18 cellular contexts compared by ENCODE assay signal in genomic region chr1:66286307-66286706, GRCh38.
DNase-seq lines count a peak whose midpoint lies in the region; ATAC-seq and TF ChIP-seq lines count a peak whose summit lies in the region.
"Had no signal": no experiment of that assay in that cellular context is flagged by ENCODE, and none has a peak within 500 bp of the region (broad histone marks: within the 10 kb centered on the region; RNA-seq: fewer than 3 reads in every experiment).

No MANE protein-coding gene starts in this region.

- no peak overlapping the region for H2BK5ac ChIP-seq in IMR-90 (ENCODE audit: low read depth, low read length, poor library complexity, severe bottlenecking)

- H3K9ac ChIP-seq in IMR-90 (ENCODE audit: low read depth, low read length) = no peak overlapping the region
- no peak overlapping the region for H3K9ac ChIP-seq in mammary epithelial cell (ENCODE audit: insufficient read depth, low read length)
- H3K9ac ChIP-seq: BLaER1 had no signal

- no peak overlapping the region for H3K4ac ChIP-seq in IMR-90 (ENCODE audit: low read depth, low read length)

- H3K36me3 Mint-ChIP-seq in activated naive CD4-positive, alpha-beta T cell treated with anti-CD3 and anti-CD28 coated beads, Interleukin-2, amount 50 U/mL, for 24 hours = no peaks in the 10 kb centered on the region
- no peaks in the 10 kb centered on the region for H3K36me3 Mint-ChIP-seq in activated naive CD4-positive, alpha-beta T cell treated with anti-CD3 and anti-CD28 coated beads for 36 hours (ENCODE audit: low read depth)
- H3K36me3 Mint-ChIP-seq in mesothelial cell of epicardium = no peaks in the 10 kb centered on the region

- no peaks in the 10 kb centered on the region for H3K79me1 ChIP-seq in IMR-90 (ENCODE audit: low read depth in 1 of 2, low read length in 2 of 2)

- H3K18ac ChIP-seq in IMR-90 (ENCODE audit: low read depth, low read length) = 0 out of 2 replicates have a peak overlapping the region, but pooled peaks have one; percentile 20

- no peak overlapping the region for H2BK15ac ChIP-seq in IMR-90 (ENCODE audit: low read depth, low read length)

- H3K27ac Mint-ChIP-seq in activated naive CD4-positive, alpha-beta T cell treated with anti-CD3 and anti-CD28 coated beads, Interleukin-2, amount 50 U/mL, for 24 hours = peak overlapping the region; percentile 24
- no peak overlapping the region for H3K27ac Mint-ChIP-seq in activated naive CD4-positive, alpha-beta T cell treated with anti-CD3 and anti-CD28 coated beads for 36 hours
- peak overlapping the region; percentile 54 for H3K27ac Mint-ChIP-seq in mesothelial cell of epicardium

- H4K91ac ChIP-seq in IMR-90 (ENCODE audit: insufficient read depth, low read depth, low read length) = no peak overlapping the region

- ATAC-seq in IMR-90 (ENCODE audit: low read depth) = no peak
- no peak for ATAC-seq in GM18868 (IDR thresholded peaks at IDR 0.05; ENCODE audit: unreplicated experiment)

- H2BK120ac ChIP-seq in IMR-90 (ENCODE audit: low read depth, low read length) = no peak overlapping the region

- no TSS peak for BruUV-seq in IMR-90 (replicated peaks; lab: Mats Ljungman, UMichigan)
- no TSS peak for BruUV-seq in mammary epithelial cell (replicated peaks; lab: Mats Ljungman, UMichigan)

- dilution Hi-C loops in IMR-90 (cut with HindIII; ENCODE audit: low sequenced_read_pairs, unreplicated experiment) (no loop called here), mammary epithelial cell (cut with HindIII; ENCODE audit: low sequenced_read_pairs) (no loop called here)

- H3K4me2 ChIP-seq in IMR-90 (ENCODE audit: low read depth, low read length) = no peak overlapping the region
- H3K4me2 ChIP-seq in mammary epithelial cell (ENCODE audit: insufficient read depth, low read depth, low read length) = no peak overlapping the region
- H3K4me2 ChIP-seq in osteoblast (ENCODE audit: insufficient read depth, low read length) = no peak overlapping the region
- H3K4me2 ChIP-seq: BLaER1, PC-9 had no signal

- H3K4me3 Mint-ChIP-seq in activated naive CD4-positive, alpha-beta T cell treated with anti-CD3 and anti-CD28 coated beads, Interleukin-2, amount 50 U/mL, for 24 hours = no peak overlapping the region
- H3K4me3 Mint-ChIP-seq in activated naive CD4-positive, alpha-beta T cell treated with anti-CD3 and anti-CD28 coated beads for 36 hours = no peak overlapping the region
- no peak overlapping the region for H3K4me3 Mint-ChIP-seq in mesothelial cell of epicardium

- no peak overlapping the region for H4K8ac ChIP-seq in IMR-90 (ENCODE audit: low read depth in 2 of 2, low read length in 2 of 2)

- H3K4me1 ChIP-seq in IMR-90 (ENCODE audit: control insufficient read depth, insufficient read depth, low read length) (peaks cover 6% of the 10 kb centered on the region), mammary epithelial cell (ENCODE audit: insufficient read depth, low read length) (peaks cover 15% of the 10 kb centered on the region), osteoblast (ENCODE audit: insufficient read depth, low read length) (peaks cover 26% of the 10 kb centered on the region)
- H3K4me1 ChIP-seq: BLaER1 had no signal

- H4K20me1 ChIP-seq in IMR-90 (ENCODE audit: insufficient read depth, low read length) = no peaks in the 10 kb centered on the region
- no peaks in the 10 kb centered on the region for H4K20me1 ChIP-seq in mammary epithelial cell (ENCODE audit: insufficient read depth, low read length)
- no peaks in the 10 kb centered on the region for H4K20me1 ChIP-seq in osteoblast (ENCODE audit: insufficient read depth, low read length)
- H4K20me1 ChIP-seq: BLaER1 had no signal

- no peak for DNase-seq in activated naive CD4-positive, alpha-beta T cell treated with anti-CD3 and anti-CD28 coated beads for 36 hours
- DNase-seq in IMR-90 (no peak), mammary epithelial cell (peak; percentile 78), mesothelial cell of epicardium (ENCODE audit: low spot score in 2 of 2, unreplicated experiment in 2 of 2) (no peak), activated gamma-delta T cell treated with Interleukin-2 at 50 U/mL for 16 hours (no peak), osteoblast (ENCODE audit: insufficient read length, low spot score, missing footprints) (no peak)
- DNase-seq: DMS 273 treated with DMSO at 0.1 percent for 48 hours, KG1, NCI-H1092, NCI-H146, NCI-H2081, NCI-H510A, NCI-H774, PC-9 had no signal

- H2BK20ac ChIP-seq in IMR-90 (ENCODE audit: low read depth, low read length) = no peak overlapping the region

- H2AFZ ChIP-seq in IMR-90 (replicated peaks; ENCODE audit: low read length, poor library complexity) (no peak overlapping the region), mammary epithelial cell (ENCODE audit: low read depth, low read length) (no peak overlapping the region), osteoblast (ENCODE audit: low read length) (no peak overlapping the region)
- H2AFZ ChIP-seq: PC-9 had no signal

- intact Hi-C loops in activated naive CD4-positive, alpha-beta T cell treated with anti-CD3 and anti-CD28 coated beads for 36 hours (cut with micrococcal nuclease) = loop anchor here (10.0 kb wide), 4 partner anchors 648 to 1398 kb away; partner anchors contain the start of genes GADD45A and JAK1
- intact Hi-C loops in IMR-90 (cut with micrococcal nuclease) (no loop called here), mammary epithelial cell (cut with micrococcal nuclease) (no loop called here)

- CTCF ChIA-PET in activated naive CD4-positive, alpha-beta T cell treated with anti-CD3 and anti-CD28 coated beads for 36 hours (lab: Charles Lee) = interaction anchor here (0.9 to 2.2 kb wide), 2 partner anchors 16 to 30 kb away, joined by 3 to 4 read pairs; no protein-coding TSS in a partner anchor
- CTCF ChIA-PET in IMR-90 (lab: Yijun Ruan, JAX) (no interaction called here), mammary epithelial cell (lab: Charles Lee; ENCODE audit: low non-redundant PET) (no interaction called here)

- H3K9me3 ChIP-seq in IMR-90 (ENCODE audit: control insufficient read depth, insufficient read depth, low read length) (no peaks in the 10 kb centered on the region), mammary epithelial cell (replicated peaks; ENCODE audit: insufficient read depth, low read length) (no peaks in the 10 kb centered on the region), osteoblast (ENCODE audit: low read depth, low read length) (no peaks in the 10 kb centered on the region)
- H3K9me3 ChIP-seq: BLaER1, HAP-1 had no signal

- no peaks in the 10 kb centered on the region for H3K36me3 ChIP-seq in IMR-90 (ENCODE audit: control insufficient read depth, insufficient read depth, low read length)
- no peaks in the 10 kb centered on the region for H3K36me3 ChIP-seq in mammary epithelial cell (ENCODE audit: insufficient read depth, low read length)
- no peaks in the 10 kb centered on the region for H3K36me3 ChIP-seq in osteoblast (ENCODE audit: insufficient read depth, low read length)
- H3K36me3 ChIP-seq: BLaER1, HAP-1 had no signal

- H3K9me1 ChIP-seq in IMR-90 (ENCODE audit: insufficient read depth, low read length) = peaks cover 2% of the 10 kb centered on the region

- H3K27me3 ChIP-seq in IMR-90 (ENCODE audit: control insufficient read depth, insufficient read depth, low read length) (no peaks in the 10 kb centered on the region), mammary epithelial cell (ENCODE audit: insufficient read depth, low read length) (no peaks in the 10 kb centered on the region), osteoblast (ENCODE audit: insufficient read depth, low read length) (no peaks in the 10 kb centered on the region)
- H3K27me3 ChIP-seq: BLaER1 had no signal

- TF ChIP-seq CTCF in IMR-90 (conservative IDR thresholded peaks at IDR 0.05; ENCODE audit: low read depth, low read length) (no peak), mammary epithelial cell (conservative IDR thresholded peaks at IDR 0.05 in 1 of 2, IDR thresholded peaks at IDR 0.05 in 1 of 2; ENCODE audit: extremely low read depth in 1 of 2, insufficient read depth in 1 of 2, low read depth in 1 of 2, low read length in 2 of 2) (no peak), mesothelial cell of epicardium (IDR thresholded peaks at IDR 0.05; ENCODE audit: unreplicated experiment) (no peak), osteoblast (IDR thresholded peaks at IDR 0.05; ENCODE audit: extremely low read depth, low read depth, low read length) (no peak)

- H3K14ac ChIP-seq in IMR-90 (replicated peaks; ENCODE audit: low read depth, low read length) = no peak overlapping the region

- H3K56ac ChIP-seq in IMR-90 (ENCODE audit: extremely low read depth, insufficient read depth, low read length) = no peak overlapping the region

- H3K79me2 ChIP-seq in mammary epithelial cell (ENCODE audit: insufficient read depth, low read length) (no peaks in the 10 kb centered on the region), osteoblast (ENCODE audit: insufficient read depth, low read length) (no peaks in the 10 kb centered on the region)

- H3K4me1 Mint-ChIP-seq in activated naive CD4-positive, alpha-beta T cell treated with anti-CD3 and anti-CD28 coated beads, Interleukin-2, amount 50 U/mL, for 24 hours = peaks cover 88% of the 10 kb centered on the region
- peaks cover 77% of the 10 kb centered on the region for H3K4me1 Mint-ChIP-seq in activated naive CD4-positive, alpha-beta T cell treated with anti-CD3 and anti-CD28 coated beads for 36 hours (ENCODE audit: low read depth)
- peaks cover 50% of the 10 kb centered on the region for H3K4me1 Mint-ChIP-seq in mesothelial cell of epicardium

- H3K4me3 ChIP-seq in IMR-90 (ENCODE audit: insufficient read depth, low read depth, low read length) (no peak overlapping the region), mammary epithelial cell (replicated peaks in 1 of 3; ENCODE audit: insufficient read depth in 1 of 3, low read depth in 2 of 3, low read length in 3 of 3) (no peak overlapping the region), osteoblast (ENCODE audit: insufficient read depth, low read length) (no peak overlapping the region)
- H3K4me3 ChIP-seq: BLaER1, HAP-1, PC-9 had no signal

- no peak for TF ChIP-seq RAD21 in IMR-90 (IDR thresholded peaks at IDR 0.05; ENCODE audit: low read length)

- H2AK9ac ChIP-seq in IMR-90 (replicated peaks; ENCODE audit: low read depth, low read length, poor library complexity) = no peak overlapping the region

- POLR2A ChIA-PET in IMR-90 (lab: Charles Lee; ENCODE audit: unreplicated experiment) = no interaction called here

- no peak overlapping the region for H3K23ac ChIP-seq in IMR-90 (ENCODE audit: low read depth, low read length)

- no peak overlapping the region for H2AK5ac ChIP-seq in IMR-90 (ENCODE audit: low read depth, low read length)

- H3K9me3 Mint-ChIP-seq in activated naive CD4-positive, alpha-beta T cell treated with anti-CD3 and anti-CD28 coated beads, Interleukin-2, amount 50 U/mL, for 24 hours = no peaks in the 10 kb centered on the region
- no peaks in the 10 kb centered on the region for H3K9me3 Mint-ChIP-seq in activated naive CD4-positive, alpha-beta T cell treated with anti-CD3 and anti-CD28 coated beads for 36 hours
- no peaks in the 10 kb centered on the region for H3K9me3 Mint-ChIP-seq in mesothelial cell of epicardium

- no peaks in the 10 kb centered on the region for H3K27me3 Mint-ChIP-seq in activated naive CD4-positive, alpha-beta T cell treated with anti-CD3 and anti-CD28 coated beads, Interleukin-2, amount 50 U/mL, for 24 hours
- H3K27me3 Mint-ChIP-seq in activated naive CD4-positive, alpha-beta T cell treated with anti-CD3 and anti-CD28 coated beads for 36 hours (ENCODE audit: low read depth) = no peaks in the 10 kb centered on the region
- no peaks in the 10 kb centered on the region for H3K27me3 Mint-ChIP-seq in mesothelial cell of epicardium (ENCODE audit: low read depth)

- in situ Hi-C loops in IMR-90 (cut with MboI; ENCODE audit: low sequenced_read_pairs) = no loop called here
- in situ Hi-C loops in mammary epithelial cell (cut with MboI; ENCODE audit: low sequenced_read_pairs in 2 of 2) = no loop called here

- H3K27ac ChIP-seq in IMR-90 (ENCODE audit: insufficient read depth, low read length) = no peak overlapping the region
- H3K27ac ChIP-seq in mammary epithelial cell (ENCODE audit: insufficient read depth, low read depth, low read length) = peak overlapping the region; percentile 32
- no peak overlapping the region for H3K27ac ChIP-seq in osteoblast (ENCODE audit: low read depth, low read length)
- H3K27ac ChIP-seq: BLaER1, PC-9 had no signal

- TF ChIP-seq POLR2A in IMR-90 (IDR thresholded peaks at IDR 0.05; ENCODE audit: low read depth, low read length) = no peak

- H4K5ac ChIP-seq in IMR-90 (ENCODE audit: low read depth, low read length) = no peak overlapping the region
